In genomic region chr4:94479358-94480141, GRCh38 we compare ENCODE assay signal across 1 cellular context.
TF ChIP-seq lines count a peak whose summit lies in the region.

No MANE protein-coding gene starts in this region.

TF ChIP-seq in HepG2, 621 proteins besides CTCF, POLR2A, EP300 and RAD21:
- TF ChIP-seq RBFOX2 (IDR thresholded peaks at IDR 0.05; ENCODE audit: low read depth, low read length): no peak
- TF ChIP-seq KDM2A (CRISPR knock-in tag; IDR thresholded peaks at IDR 0.05; ENCODE audit: borderline replicate concordance, low read depth): no peak
- TF ChIP-seq TBP (CRISPR knock-in tag; IDR thresholded peaks at IDR 0.05): no peak
- TF ChIP-seq ZNF800 (CRISPR knock-in tag; IDR thresholded peaks at IDR 0.05): no peak
- no peak for TF ChIP-seq ZNF577 (CRISPR knock-in tag; IDR thresholded peaks at IDR 0.05; ENCODE audit: borderline replicate concordance, low read depth)
- TF ChIP-seq TFE3 (CRISPR knock-in tag; IDR thresholded peaks at IDR 0.05): no peak
- no peak for TF ChIP-seq MAFK (conservative IDR thresholded peaks at IDR 0.05 in 1 of 2, IDR thresholded peaks at IDR 0.05 in 1 of 2; ENCODE audit: low read length in 2 of 2)
- no peak for TF ChIP-seq ZNF790 (CRISPR knock-in tag; IDR thresholded peaks at IDR 0.05; ENCODE audit: borderline replicate concordance)
- TF ChIP-seq PLSCR1 (CRISPR knock-in tag; IDR thresholded peaks at IDR 0.05; ENCODE audit: borderline replicate concordance): no peak
- no peak for TF ChIP-seq ZBTB39 (CRISPR knock-in tag; IDR thresholded peaks at IDR 0.05)
- TF ChIP-seq ZNF143 (CRISPR knock-in tag; IDR thresholded peaks at IDR 0.05): no peak
- TF ChIP-seq ZNF343 (CRISPR knock-in tag; IDR thresholded peaks at IDR 0.05): no peak
- TF ChIP-seq ZBTB42 (CRISPR knock-in tag; IDR thresholded peaks at IDR 0.05): no peak
- no peak for TF ChIP-seq ZNF441 (CRISPR knock-in tag; IDR thresholded peaks at IDR 0.05; ENCODE audit: borderline replicate concordance)
- TF ChIP-seq MYPOP (CRISPR knock-in tag; IDR thresholded peaks at IDR 0.05): no peak
